24 cellular contexts compared by ENCODE assay signal in the genomic region with DNA sequence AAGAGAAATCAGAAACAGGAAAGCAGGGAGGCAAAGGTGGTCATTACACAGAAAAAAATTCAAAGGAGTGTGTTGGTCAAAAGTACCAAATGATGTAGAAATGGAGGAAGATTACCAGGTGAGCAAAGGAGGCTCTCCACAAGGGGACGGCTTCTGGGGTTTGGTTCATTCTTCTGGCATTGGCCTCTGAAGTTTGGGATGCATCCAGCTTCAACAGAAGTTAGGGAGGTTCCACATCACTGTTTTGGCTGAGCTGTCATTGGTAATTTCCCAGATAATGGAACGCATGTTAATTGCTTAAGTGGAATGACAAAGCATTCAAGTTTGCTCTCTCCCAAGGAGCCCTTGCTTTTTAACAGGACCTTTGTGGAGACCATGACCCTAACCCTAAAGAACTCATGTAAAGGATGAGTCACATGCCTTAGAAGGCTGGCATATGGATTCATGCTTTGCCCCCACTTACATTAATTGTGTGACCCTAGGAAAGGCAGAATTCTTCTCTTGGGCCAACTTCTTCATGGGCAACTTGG.
"Had no signal": no experiment of that assay in that cellular context is flagged by ENCODE, and none has a peak within 500 bp of the region (broad histone marks: within the 10 kb centered on the region; RNA-seq: fewer than 3 reads in every experiment).

No MANE protein-coding gene starts in this region.

- H3K9me3 ChIP-seq: esophagus muscularis mucosa, gastroesophageal sphincter, prostate gland, spleen, thoracic aorta, transverse colon had no signal

- H3K9me3 Mint-ChIP-seq: dendritic cell treated with granulocyte-macrophage colony-stimulating factor and Interleukin-4, amounts not matched to agents 40 ng/mL and 50 ng/mL, for 4 days; effector memory CD8-positive, alpha-beta T cell; naive B cell; nephron; stimulated activated naive B cell treated with anti-CD40 and anti-IgM and Interleukin-4, amounts not matched to agents 10 μg/mL and 1 μg/mL and 100 μg/mL, for 72 hours; stimulated activated naive CD8-positive, alpha-beta T cell treated with anti-CD3 and anti-CD28 coated beads, Interleukin-15, amount 100 ng/mL, for 72 hours had no signal

- H3K4me3 Mint-ChIP-seq: dendritic cell treated with granulocyte-macrophage colony-stimulating factor and Interleukin-4, amounts not matched to agents 40 ng/mL and 50 ng/mL, for 4 days; effector memory CD8-positive, alpha-beta T cell; naive B cell; nephron; stimulated activated naive B cell treated with anti-CD40 and anti-IgM and Interleukin-4, amounts not matched to agents 10 μg/mL and 1 μg/mL and 100 μg/mL, for 72 hours; stimulated activated naive CD8-positive, alpha-beta T cell treated with anti-CD3 and anti-CD28 coated beads, Interleukin-15, amount 100 ng/mL, for 72 hours had no signal

- H3K4me3 ChIP-seq: esophagus muscularis mucosa, gastroesophageal sphincter, prostate gland, spleen, thoracic aorta, transverse colon had no signal

- H3K27ac ChIP-seq: epithelial cell of prostate, esophagus muscularis mucosa, gastroesophageal sphincter, parathyroid adenoma, prostate gland, spleen, thoracic aorta, transverse colon had no signal

- FAIRE-seq: colon, islet of Langerhans had no signal

- H3K79me2 ChIP-seq: parathyroid adenoma had no signal

- H3K9ac ChIP-seq: parathyroid adenoma had no signal

- H2AFZ ChIP-seq: parathyroid adenoma had no signal

- H3K36me3 Mint-ChIP-seq: naive B cell; stimulated activated naive B cell treated with anti-CD40 and anti-IgM and Interleukin-4, amounts not matched to agents 10 μg/mL and 1 μg/mL and 100 μg/mL, for 72 hours had no signal

- H3K27ac Mint-ChIP-seq: dendritic cell treated with granulocyte-macrophage colony-stimulating factor and Interleukin-4, amounts not matched to agents 40 ng/mL and 50 ng/mL, for 4 days; effector memory CD8-positive, alpha-beta T cell; naive B cell; stimulated activated naive B cell treated with anti-CD40 and anti-IgM and Interleukin-4, amounts not matched to agents 10 μg/mL and 1 μg/mL and 100 μg/mL, for 72 hours; stimulated activated naive CD8-positive, alpha-beta T cell treated with anti-CD3 and anti-CD28 coated beads, Interleukin-15, amount 100 ng/mL, for 72 hours had no signal

- H3K4me1 Mint-ChIP-seq: naive B cell; stimulated activated naive B cell treated with anti-CD40 and anti-IgM and Interleukin-4, amounts not matched to agents 10 μg/mL and 1 μg/mL and 100 μg/mL, for 72 hours; stimulated activated naive CD8-positive, alpha-beta T cell treated with anti-CD3 and anti-CD28 coated beads, Interleukin-15, amount 100 ng/mL, for 72 hours had no signal

- H3K27me3 ChIP-seq: esophagus muscularis mucosa, gastroesophageal sphincter, spleen, transverse colon had no signal

- H3K36me3 ChIP-seq: esophagus muscularis mucosa, gastroesophageal sphincter, prostate gland, spleen, thoracic aorta, transverse colon had no signal

- DNase-seq: effector memory CD8-positive, alpha-beta T cell; glutamatergic neuron; kidney glomerular epithelial cell; mesendoderm; naive B cell; retina; spleen; stimulated activated CD4-positive, alpha-beta T cell treated with anti-CD3 and anti-CD28 coated beads, Interleukin-15, amount 100 ng/mL, for 24 hours; stimulated activated CD4-positive, alpha-beta T cell treated with anti-CD3 and anti-CD28 coated beads, Interleukin-1b, Interleukin-23, amount 100 ng/mL, for 48 hours; stimulated activated CD4-positive, alpha-beta T cell treated with anti-CD3 and anti-CD28 coated beads, Interleukin-4, amount 100 ng/mL, for 4 hours; stimulated activated naive B cell treated with anti-CD40 and anti-IgM and Interleukin-4, amounts not matched to agents 10 μg/mL and 1 μg/mL and 100 μg/mL, for 72 hours; stimulated activated naive CD8-positive, alpha-beta T cell treated with anti-CD3 and anti-CD28 coated beads, Interleukin-15, amount 100 ng/mL, for 72 hours; transverse colon had no signal

- H3K4me1 ChIP-seq: esophagus muscularis mucosa, gastroesophageal sphincter, parathyroid adenoma, prostate gland, spleen, transverse colon had no signal

- ATAC-seq: effector memory CD8-positive, alpha-beta T cell; gastroesophageal sphincter; sciatic nerve; stimulated activated naive B cell treated with anti-CD40 and anti-IgM and Interleukin-4, amounts not matched to agents 10 μg/mL and 1 μg/mL and 100 μg/mL, for 72 hours; stimulated activated naive CD8-positive, alpha-beta T cell treated with anti-CD3 and anti-CD28 coated beads, Interleukin-15, amount 100 ng/mL, for 72 hours had no signal

- H3K27me3 Mint-ChIP-seq: dendritic cell treated with granulocyte-macrophage colony-stimulating factor and Interleukin-4, amounts not matched to agents 40 ng/mL and 50 ng/mL, for 4 days; effector memory CD8-positive, alpha-beta T cell; naive B cell; stimulated activated naive B cell treated with anti-CD40 and anti-IgM and Interleukin-4, amounts not matched to agents 10 μg/mL and 1 μg/mL and 100 μg/mL, for 72 hours; stimulated activated naive CD8-positive, alpha-beta T cell treated with anti-CD3 and anti-CD28 coated beads, Interleukin-15, amount 100 ng/mL, for 72 hours had no signal
